Comparison of ENCODE assay signal across 9 cellular contexts in genomic region chr11:14411818-14412217, GRCh38. TPM values are rescaled to one million over a fixed set of nuclear protein-coding genes. Genes with fewer than 3 reads are reported as not detected.
A peak's percentile ranks its signal among the peaks of the same experiment; 100 is the strongest.
DNase-seq lines count a peak whose midpoint lies in the region; ATAC-seq, FAIRE-seq and TF ChIP-seq lines count a peak whose summit lies in the region.
"Had no signal": no experiment of that assay in that cellular context is flagged by ENCODE, and none has a peak within 500 bp of the region (broad histone marks: within the 10 kb centered on the region; RNA-seq: fewer than 3 reads in every experiment).

No MANE protein-coding gene starts in this region.

- TF ChIP-seq CTCF in bronchial epithelial cell (IDR thresholded peaks at IDR 0.05; ENCODE audit: insufficient read depth, low read length, severe bottlenecking) (no peak), lower leg skin (IDR thresholded peaks at IDR 0.05) (no peak)

- no peaks in the 10 kb centered on the region for H3K36me3 ChIP-seq in bronchial epithelial cell (ENCODE audit: control insufficient read depth, insufficient read depth, low read length)

- ATAC-seq in activated naive CD8-positive, alpha-beta T cell treated with anti-CD3 and anti-CD28 coated beads, Interleukin-2, amount 50 U/mL, for 24 hours: no peak
- no peak for ATAC-seq in GM21367 (IDR thresholded peaks at IDR 0.05; ENCODE audit: unreplicated experiment)
- no peak for ATAC-seq in activated T-cell treated with anti-CD3 and anti-CD28 coated beads, Interleukin-2, amount 50 U/mL, for 4 hours

- intact Hi-C loops in lower leg skin (cut with DNase I; ENCODE audit: low total_unique reads): no loop called here

- H3K4me3 Mint-ChIP-seq in activated naive CD8-positive, alpha-beta T cell treated with anti-CD3 and anti-CD28 coated beads for 36 hours: no peak overlapping the region
- no peak overlapping the region for H3K4me3 Mint-ChIP-seq in activated naive CD8-positive, alpha-beta T cell treated with anti-CD3 and anti-CD28 coated beads, Interleukin-2, amount 50 U/mL, for 24 hours
- H3K4me3 Mint-ChIP-seq in activated T-cell treated with anti-CD3 and anti-CD28 coated beads, Interleukin-2, amount 50 U/mL, for 4 hours: no peak overlapping the region

- peaks cover 45% of the 10 kb centered on the region for H3K4me1 Mint-ChIP-seq in activated naive CD8-positive, alpha-beta T cell treated with anti-CD3 and anti-CD28 coated beads for 36 hours
- H3K4me1 Mint-ChIP-seq in activated naive CD8-positive, alpha-beta T cell treated with anti-CD3 and anti-CD28 coated beads, Interleukin-2, amount 50 U/mL, for 24 hours: peaks cover 57% of the 10 kb centered on the region
- H3K4me1 Mint-ChIP-seq in activated T-cell treated with anti-CD3 and anti-CD28 coated beads, Interleukin-2, amount 50 U/mL, for 4 hours (ENCODE audit: low read depth): peaks cover 37% of the 10 kb centered on the region

- H3K4me3 ChIP-seq in bronchial epithelial cell (ENCODE audit: low read depth, low read length) (no peak overlapping the region), lower leg skin (ENCODE audit: low read depth, poor library complexity, severe bottlenecking) (no peak overlapping the region)

- no peaks in the 10 kb centered on the region for H3K9me3 Mint-ChIP-seq in activated naive CD8-positive, alpha-beta T cell treated with anti-CD3 and anti-CD28 coated beads for 36 hours
- no peaks in the 10 kb centered on the region for H3K9me3 Mint-ChIP-seq in activated naive CD8-positive, alpha-beta T cell treated with anti-CD3 and anti-CD28 coated beads, Interleukin-2, amount 50 U/mL, for 24 hours
- no peaks in the 10 kb centered on the region for H3K9me3 Mint-ChIP-seq in activated T-cell treated with anti-CD3 and anti-CD28 coated beads, Interleukin-2, amount 50 U/mL, for 4 hours

- H3K36me3 Mint-ChIP-seq in activated naive CD8-positive, alpha-beta T cell treated with anti-CD3 and anti-CD28 coated beads for 36 hours: no peaks in the 10 kb centered on the region
- H3K36me3 Mint-ChIP-seq in activated naive CD8-positive, alpha-beta T cell treated with anti-CD3 and anti-CD28 coated beads, Interleukin-2, amount 50 U/mL, for 24 hours (ENCODE audit: low read depth): no peaks in the 10 kb centered on the region
- no peaks in the 10 kb centered on the region for H3K36me3 Mint-ChIP-seq in activated T-cell treated with anti-CD3 and anti-CD28 coated beads, Interleukin-2, amount 50 U/mL, for 4 hours (ENCODE audit: insufficient read depth)

- peak overlapping the region; percentile 21 for H3K27ac Mint-ChIP-seq in activated naive CD8-positive, alpha-beta T cell treated with anti-CD3 and anti-CD28 coated beads for 36 hours
- no peak overlapping the region for H3K27ac Mint-ChIP-seq in activated naive CD8-positive, alpha-beta T cell treated with anti-CD3 and anti-CD28 coated beads, Interleukin-2, amount 50 U/mL, for 24 hours

- no peak for TF ChIP-seq POLR2A in lower leg skin (IDR thresholded peaks at IDR 0.05)

- H3K27me3 ChIP-seq in bronchial epithelial cell (ENCODE audit: control insufficient read depth, insufficient read depth, low read length): no peaks in the 10 kb centered on the region

- DNase-seq in activated naive CD8-positive, alpha-beta T cell treated with anti-CD3 and anti-CD28 coated beads for 36 hours: no peak
- no peak for DNase-seq in activated naive CD8-positive, alpha-beta T cell treated with anti-CD3 and anti-CD28 coated beads, Interleukin-2, amount 50 U/mL, for 24 hours
- peak; percentile 88 for DNase-seq in bronchial epithelial cell (ENCODE audit: low read depth)
- peak; percentile 59 to 88 for DNase-seq in lower leg skin (ENCODE audit: low spot score in 2 of 2)
- DNase-seq in SIG-M5 treated with dmso at 0.1 percent for 504 hours (lab: John Stamatoyannopoulos, UW; ENCODE audit: unreplicated experiment): no peak
- no peak for DNase-seq in cortex of kidney (lab: John Stamatoyannopoulos, UW)
- DNase-seq in activated T-cell treated with anti-CD3 and anti-CD28 coated beads, Interleukin-2, amount 50 U/mL, for 4 hours: no peak
- DNase-seq: NCI-H2227 treated with DMSO at 0.1 percent for 48 hours had no signal

- H3K27me3 Mint-ChIP-seq in activated naive CD8-positive, alpha-beta T cell treated with anti-CD3 and anti-CD28 coated beads for 36 hours: no peaks in the 10 kb centered on the region
- H3K27me3 Mint-ChIP-seq in activated naive CD8-positive, alpha-beta T cell treated with anti-CD3 and anti-CD28 coated beads, Interleukin-2, amount 50 U/mL, for 24 hours: no peaks in the 10 kb centered on the region
- H3K27me3 Mint-ChIP-seq in activated T-cell treated with anti-CD3 and anti-CD28 coated beads, Interleukin-2, amount 50 U/mL, for 4 hours (ENCODE audit: low read depth): no peaks in the 10 kb centered on the region

- no peak for FAIRE-seq in bronchial epithelial cell (lab: Jason Lieb, UNC)

RNA-seq across cellular contexts. Expression of gene RRAS2, which starts 52.8 kb away (rescaled TPM):
- total RNA-seq in activated naive CD8-positive, alpha-beta T cell treated with anti-CD3 and anti-CD28 coated beads for 36 hours: 10 to 100 TPM; 70.7 to 72.7 TPM
- total RNA-seq in bronchial epithelial cell (169 and 235 TPM in 2 replicates), lower leg skin (10 to 100 TPM; 26.4 to 36.7 (median 31.8) TPM)
- 10 to 100 TPM; 49.2 to 56.9 (median 53.8) TPM for total RNA-seq in activated T-cell treated with anti-CD3 and anti-CD28 coated beads, Interleukin-2, amount 50 U/mL, for 4 hours

Comparison
In these comparisons a context has a peak if more than half of its experiments do, and no peak if none do; other contexts are left out.
1. DNase-seq: peak in bronchial epithelial cell (single experiment) and lower leg skin (2 of 2); none in activated naive CD8-positive, alpha-beta T cell treated with anti-CD3 and anti-CD28 coated beads for 36 hours (single experiment), activated naive CD8-positive, alpha-beta T cell treated with anti-CD3 and anti-CD28 coated beads, Interleukin-2, amount 50 U/mL, for 24 hours (single experiment), SIG-M5 treated with dmso at 0.1 percent for 504 hours (single experiment), cortex of kidney (single experiment) and activated T-cell treated with anti-CD3 and anti-CD28 coated beads, Interleukin-2, amount 50 U/mL, for 4 hours (single experiment).